2 cellular contexts compared by ENCODE assay signal in the genomic region with DNA sequence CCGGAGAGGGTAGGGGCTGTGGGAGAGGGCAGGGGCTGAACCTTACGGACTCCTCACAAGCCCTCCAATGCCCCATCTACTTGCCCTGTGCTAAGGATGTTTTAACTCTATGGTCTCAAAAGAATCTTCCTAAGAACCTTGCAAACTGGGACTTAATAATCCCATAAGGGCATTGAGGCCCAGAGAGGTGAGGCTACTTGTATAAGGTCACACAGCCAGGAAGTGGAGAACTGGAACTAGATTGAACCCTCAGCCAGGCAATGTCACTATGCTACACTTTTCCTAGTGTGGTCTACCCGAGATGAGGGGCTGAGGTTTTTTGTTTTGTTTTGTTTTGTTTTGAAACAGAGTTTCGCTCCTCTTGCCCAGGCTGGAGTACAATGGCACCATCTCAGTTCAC.
TF ChIP-seq lines count a peak whose summit lies in the region.

No MANE protein-coding gene starts in this region.

TF ChIP-seq in HepG2, 621 proteins besides CTCF, POLR2A, EP300 and RAD21:
- TF ChIP-seq CENPBD1 (CRISPR knock-in tag; IDR thresholded peaks at IDR 0.05; ENCODE audit: borderline replicate concordance, low read depth) = no peak
- TF ChIP-seq ZNF768 (CRISPR knock-in tag; IDR thresholded peaks at IDR 0.05) = peak; percentile 87
- 0 out of 2 replicates have a peak, but pooled peaks have one; percentile 45 for TF ChIP-seq ZMYM3 (CRISPR knock-in tag; IDR thresholded peaks at IDR 0.05)
- TF ChIP-seq KLF12 (CRISPR knock-in tag; IDR thresholded peaks at IDR 0.05; ENCODE audit: borderline replicate concordance) = no peak

TF ChIP-seq in HEK293, 187 proteins besides CTCF, POLR2A, EP300 and RAD21:
- peak; percentile 64 for TF ChIP-seq ZNF768 (tag by site-specific recombination; IDR thresholded peaks at IDR 0.05)
- no peak for TF ChIP-seq ZBTB17 (tag by site-specific recombination; IDR thresholded peaks at IDR 0.05)
TF ChIP-seq in HEK293: peak in this region for 1.
